In the genomic region with DNA sequence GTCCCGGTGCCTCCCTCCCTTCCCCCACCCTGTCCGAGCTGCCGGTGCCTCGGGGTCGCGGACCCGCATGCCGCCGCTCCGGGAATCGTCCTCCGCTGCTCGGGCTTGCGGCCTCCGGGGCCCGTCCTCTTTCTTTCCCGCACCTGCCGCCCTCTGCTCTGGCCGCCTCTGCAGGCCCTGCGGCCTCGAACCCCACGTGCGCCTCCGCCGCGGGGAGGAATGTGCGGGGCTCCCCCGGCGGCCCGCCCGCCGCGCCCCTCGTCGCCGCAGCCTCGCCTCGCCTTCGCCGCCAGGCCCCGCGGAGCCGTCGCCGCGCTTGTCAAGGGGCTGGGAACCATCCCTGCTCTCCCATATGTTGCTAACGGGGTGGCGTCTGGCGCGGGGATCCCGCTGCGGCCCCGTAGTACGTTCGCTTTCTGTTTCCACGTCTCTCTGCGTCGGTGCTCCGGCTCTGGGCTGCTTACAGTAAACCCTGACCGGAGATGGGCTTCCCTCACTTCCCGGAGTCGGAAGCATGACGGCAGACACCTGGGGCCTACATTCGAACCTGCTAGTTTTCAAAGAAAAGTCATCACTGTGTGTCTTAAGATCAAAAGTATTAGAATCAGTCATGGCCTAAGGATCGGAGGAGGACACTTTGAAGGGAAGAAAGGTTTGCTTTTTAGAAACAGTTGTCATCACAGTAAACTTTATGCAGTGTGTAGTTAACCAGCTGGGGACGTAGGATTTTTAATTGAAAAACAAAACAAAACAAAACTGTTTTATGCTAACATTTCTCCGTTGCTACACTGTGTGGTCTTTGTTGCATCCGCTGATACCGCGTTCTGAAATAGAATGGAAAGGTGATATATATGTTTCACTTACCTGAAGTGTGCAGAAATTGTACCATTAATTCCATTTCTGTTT, we compare ENCODE assay signal across 8 cellular contexts.
A peak's percentile ranks its signal among the peaks of the same experiment; 100 is the strongest.
DNase-seq lines count a peak whose midpoint lies in the region; ATAC-seq and TF ChIP-seq lines count a peak whose summit lies in the region.

No MANE protein-coding gene starts in this region.

- H3K27ac ChIP-seq in Peyer's patch (peak overlapping the region; percentile 95 to 99 (median 98)), neuronal stem cell (replicated peaks; ENCODE audit: low read length) (peak overlapping the region; percentile 96), substantia nigra (ENCODE audit: low read depth, low read length, poor library complexity, severe bottlenecking) (peak overlapping the region; percentile 77)

- peak overlapping the region; percentile 99 for H3K18ac ChIP-seq in neuronal stem cell (ENCODE audit: low read length)

- peaks cover 13% of the 10 kb centered on the region for H3K79me1 ChIP-seq in neuronal stem cell (ENCODE audit: low read depth, low read length)

- peak overlapping the region; percentile 98 for H2BK5ac ChIP-seq in neuronal stem cell (ENCODE audit: low read length)

- peak overlapping the region; percentile 93 for H2AFZ ChIP-seq in neuronal stem cell (ENCODE audit: low read length)

- TF ChIP-seq POLR2A in Peyer's patch (IDR thresholded peaks at IDR 0.05): peak; percentile 28 to 35

- peak overlapping the region; percentile 46 for H3K4me2 ChIP-seq in neuronal stem cell (ENCODE audit: insufficient read depth, low read length, poor library complexity, severe bottlenecking)

- peak overlapping the region; percentile 53 for H4K91ac ChIP-seq in neuronal stem cell (ENCODE audit: low read depth, low read length, poor library complexity)

- peak; percentile 12 for DNase-seq in CMK (ENCODE audit: low read depth)
- peak; percentile 71 to 89 (median 84) for DNase-seq in Peyer's patch
- peak; percentile 91 for DNase-seq in activated effector memory CD4-positive, alpha-beta T cell treated with anti-CD3 and anti-CD28 coated beads, Interleukin-2, amount 50 U/mL, for 16 hours
- peak; percentile 37 to 71 for DNase-seq in foreskin fibroblast
- peak; percentile 36 for DNase-seq in neuronal stem cell (ENCODE audit: low spot score)
- peak in 40 of 49 donors; percentile 10 to 75 (median 48) for DNase-seq in substantia nigra (lab: John Stamatoyannopoulos, UW)

- peak overlapping the region; percentile 99 for H3K23ac ChIP-seq in neuronal stem cell (ENCODE audit: low read depth, low read length, poor library complexity)

- H3K9me3 ChIP-seq in Peyer's patch (no peaks in the 10 kb centered on the region), neuronal stem cell (replicated peaks in 1 of 2; ENCODE audit: control insufficient read depth in 2 of 2, insufficient read depth in 1 of 2, low read depth in 1 of 2, low read length in 2 of 2) (peaks cover 0 to 2% of the 10 kb centered on the region in 2 donors)

- peak overlapping the region; percentile 93 for H3K4ac ChIP-seq in neuronal stem cell (ENCODE audit: low read length)

- H3K9ac ChIP-seq in neuronal stem cell (ENCODE audit: low read depth, low read length, poor library complexity): peak overlapping the region; percentile 93

- peak overlapping the region; percentile 58 for H2BK12ac ChIP-seq in neuronal stem cell (ENCODE audit: low read length)

- no peaks in the 10 kb centered on the region for H3K27me3 ChIP-seq in Peyer's patch
- no peaks in the 10 kb centered on the region for H3K27me3 ChIP-seq in neuronal stem cell (ENCODE audit: control insufficient read depth in 3 of 3, insufficient read depth in 3 of 3, low read depth in 1 of 3, low read length in 3 of 3)

- no peak for TF ChIP-seq CTCF in Peyer's patch (IDR thresholded peaks at IDR 0.05)
- TF ChIP-seq CTCF in foreskin fibroblast (IDR thresholded peaks at IDR 0.05; ENCODE audit: low read depth, low read length): no peak

- H3K4me3 ChIP-seq in Peyer's patch (peak overlapping the region; percentile 69 to 96 (median 90)), foreskin fibroblast (ENCODE audit: low read depth in 1 of 2, low read length in 2 of 2) (peak overlapping the region; percentile 71 to 99), neuronal stem cell (ENCODE audit: low read length in 2 of 2) (peak overlapping the region; percentile 75 to 96)

- peak overlapping the region; percentile 97 for H3K14ac ChIP-seq in neuronal stem cell (ENCODE audit: low read length)

- peak overlapping the region; percentile 92 for H2AK5ac ChIP-seq in neuronal stem cell (ENCODE audit: low read depth, low read length)

- H3K4me1 ChIP-seq in Peyer's patch (peaks cover 0 to 26% (median 5%) of the 10 kb centered on the region in 4 donors), neuronal stem cell (ENCODE audit: control insufficient read depth in 2 of 2, insufficient read depth in 1 of 2, low read depth in 1 of 2, low read length in 2 of 2) (peaks cover 2% of the 10 kb centered on the region in 2 donors)

- H3K36me3 ChIP-seq in Peyer's patch (no peaks in the 10 kb centered on the region), neuronal stem cell (replicated peaks in 1 of 2; ENCODE audit: control insufficient read depth in 2 of 2, insufficient read depth in 2 of 2, low read length in 2 of 2) (peaks cover 0 to 10% of the 10 kb centered on the region in 2 donors)

- peak overlapping the region; percentile 4 for H2BK120ac ChIP-seq in neuronal stem cell (ENCODE audit: low read depth, low read length)

- no peak overlapping the region for H4K8ac ChIP-seq in neuronal stem cell (ENCODE audit: low read depth, low read length)

- WGBS in neuronal stem cell (ENCODE audit: extremely low coverage in 2 of 2, insufficient read length in 2 of 2, insufficient replicate concordance in 1 of 2), 2 donors: no CpG with 5 or more reads among the region's 70 CpGs

- ATAC-seq in GM19397 (IDR thresholded peaks at IDR 0.05; ENCODE audit: unreplicated experiment) (peak; percentile 47), HG03558 (IDR thresholded peaks at IDR 0.05; ENCODE audit: extremely low read depth, unreplicated experiment) (peak; percentile 23)

- peak overlapping the region; percentile 92 for H2BK15ac ChIP-seq in neuronal stem cell (ENCODE audit: low read length)

Comparison
In these comparisons a context has a peak if more than half of its experiments do, and no peak if none do; other contexts are left out.
1. Peak in every context shown above with its lines: DNase-seq, ATAC-seq, H3K4me3 ChIP-seq and H3K27ac ChIP-seq.
2. DNase-seq: peak in every context shown above with its lines; median percentile 91 in activated effector memory CD4-positive, alpha-beta T cell treated with anti-CD3 and anti-CD28 coated beads, Interleukin-2, amount 50 U/mL, for 16 hours; 84 in Peyer's patch; 54 in foreskin fibroblast; 48 in substantia nigra; 36 in neuronal stem cell; 12 in CMK.